In genomic region chr11:71446942-71447688, GRCh38 we compare ENCODE assay signal across 1 cellular context.
TF ChIP-seq lines count a peak whose summit lies in the region.

No MANE protein-coding gene starts in this region.

TF ChIP-seq in H1, 55 proteins besides CTCF, POLR2A, EP300 and RAD21 (continued from another document):
- TF ChIP-seq ZNF274 (IDR thresholded peaks at IDR 0.05; ENCODE audit: borderline replicate concordance, extremely low read depth, low read length): no peak
- TF ChIP-seq BCL11A (IDR thresholded peaks at IDR 0.05; ENCODE audit: low read depth in 2 of 2, low read length in 2 of 2): no peak
- no peak for TF ChIP-seq POU5F1 (IDR thresholded peaks at IDR 0.05; ENCODE audit: low read depth, low read length)
